Comparison of ENCODE assay signal across 34 cellular contexts in the genomic region with DNA sequence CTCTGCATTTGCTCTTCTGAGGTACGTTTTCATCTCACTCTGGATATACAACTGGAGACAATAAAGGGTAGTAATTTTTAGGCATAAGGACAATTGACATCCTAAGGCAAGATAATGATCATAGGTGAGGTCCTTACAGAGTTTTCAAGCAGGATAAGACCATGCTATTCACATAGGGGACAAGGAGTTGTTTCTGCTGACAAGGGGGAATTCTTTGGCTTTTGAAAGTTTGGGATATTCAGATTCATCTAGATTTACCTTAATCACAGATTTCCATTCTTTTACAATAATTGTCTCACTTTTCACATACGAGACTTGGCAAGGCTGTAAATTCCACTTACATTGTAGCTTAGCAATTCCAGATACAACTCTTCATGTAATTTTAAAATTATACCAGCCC.
"Had no signal": no experiment of that assay in that cellular context is flagged by ENCODE, and none has a peak within 500 bp of the region (broad histone marks: within the 10 kb centered on the region; RNA-seq: fewer than 3 reads in every experiment).

No MANE protein-coding gene starts in this region.

- ATAC-seq: activated CD8-positive, alpha-beta T cell treated with anti-CD3 and anti-CD28 coated beads for 36 hours; activated naive CD4-positive, alpha-beta T cell treated with anti-CD3 and anti-CD28 coated beads, Interleukin-2, amount 50 U/mL, for 72 hours; activated T-cell treated with anti-CD3 and anti-CD28 coated beads, Interleukin-2, amount 50 U/mL, for 4 hours; activated T-cell treated with anti-CD3 and anti-CD28 coated beads, Interleukin-2, amount 50 U/mL, for 72 hours; activated T-helper 17 cell treated with anti-CD3 and anti-CD28 coated beads, Interleukin-2, amount 50 U/mL, for 72 hours; body of pancreas had no signal

- DNase-seq: activated B cell treated with CpG ODN at 0.5 μM for 24 hours; activated CD4-positive, alpha-beta memory T cell treated with anti-CD3 and anti-CD28 coated beads for 36 hours; activated CD4-positive, alpha-beta T cell treated with anti-CD3 and anti-CD28 coated beads for 4 hours; activated CD4-positive, alpha-beta T cell treated with anti-CD3 and anti-CD28 coated beads, Interleukin-2, amount 10 ng/mL, durations not matched to agents 24 days and 14 days; activated CD4-positive, alpha-beta T cell treated with anti-CD3 and anti-CD28 coated beads, Interleukin-2, amount 50 U/mL, for 1 hour; activated CD4-positive, alpha-beta T cell treated with anti-CD3 and anti-CD28 coated beads, Interleukin-2, amount 50 U/mL, for 4 hours; activated CD4-positive, CD25-positive, alpha-beta regulatory T cell treated with anti-CD3 and anti-CD28 coated beads, Interleukin-2, amount 50 U/mL, for 72 hours; activated CD8-positive, alpha-beta memory T cell treated with anti-CD3 and anti-CD28 coated beads, Interleukin-2, amount 50 U/mL, for 4 hours; activated CD8-positive, alpha-beta T cell treated with anti-CD3 and anti-CD28 coated beads for 36 hours; activated effector memory CD4-positive, alpha-beta T cell treated with anti-CD3 and anti-CD28 coated beads, Interleukin-2, amount 50 U/mL, for 16 hours; activated gamma-delta T cell treated with Interleukin-2 at 50 U/mL for 16 hours; activated naive CD4-positive, alpha-beta T cell; activated naive CD4-positive, alpha-beta T cell treated with anti-CD3 and anti-CD28 coated beads for 36 hours; activated naive CD4-positive, alpha-beta T cell treated with anti-CD3 and anti-CD28 coated beads, Interleukin-2, amount 50 U/mL, for 16 hours; activated naive CD8-positive, alpha-beta T cell treated with anti-CD3 and anti-CD28 coated beads for 36 hours; activated T-cell treated with anti-CD3 and anti-CD28 coated beads for 4 hours; activated T-cell treated with anti-CD3 and anti-CD28 coated beads, Interleukin-2, amount 50 U/mL, for 1 hour; activated T-cell treated with anti-CD3 and anti-CD28 coated beads, Interleukin-2, amount 50 U/mL, for 4 hours; activated T-cell treated with anti-CD3 and anti-CD28 coated beads, Interleukin-2, amount 50 U/mL, for 72 hours; adrenal gland; amniotic stem cell; aorta; body of pancreas; brain microvascular endothelial cell; central memory CD4-positive, alpha-beta T cell; T-helper 1 cell; T-helper 2 cell; T-helper 9 cell had no signal

- H3K9me3 ChIP-seq: adrenal gland, body of pancreas, breast epithelium had no signal

- H3K36me3 ChIP-seq: adrenal gland, brain microvascular endothelial cell, breast epithelium had no signal

- H3K4me3 ChIP-seq: adrenal gland, body of pancreas, breast epithelium had no signal

- FAIRE-seq: astrocyte, TTC549 had no signal

- H3K27ac ChIP-seq: adrenal gland, body of pancreas, brain microvascular endothelial cell, breast epithelium, VCaP had no signal

- H3K27me3 ChIP-seq: adrenal gland, body of pancreas, brain microvascular endothelial cell, breast epithelium had no signal

- H3K4me1 ChIP-seq: adrenal gland, body of pancreas, breast epithelium had no signal
